9 cellular contexts compared by ENCODE assay signal in the genomic region with DNA sequence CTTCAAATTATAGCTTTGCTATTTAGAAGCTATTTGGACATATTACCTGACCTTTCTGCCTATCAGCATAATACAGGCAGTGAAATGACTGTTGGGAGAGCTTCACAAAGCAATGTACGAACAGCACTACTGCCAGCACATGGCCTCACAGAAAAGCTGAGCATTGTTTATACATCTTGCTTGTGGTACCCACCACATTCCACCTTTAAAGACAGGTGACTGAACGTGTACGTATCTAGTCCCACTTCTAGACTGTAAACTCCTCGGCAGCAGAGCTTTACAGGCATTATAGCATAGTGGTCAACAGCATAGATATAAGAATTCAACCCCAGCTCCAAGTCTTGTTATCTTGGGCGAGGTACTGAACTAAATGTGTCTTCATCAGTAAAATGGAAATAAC. TPM values are rescaled to one million over a fixed set of nuclear protein-coding genes. Genes with fewer than 3 reads are reported as not detected.
DNase-seq lines count a peak whose midpoint lies in the region; ATAC-seq and TF ChIP-seq lines count a peak whose summit lies in the region.
"Had no signal": no experiment of that assay in that cellular context is flagged by ENCODE, and none has a peak within 500 bp of the region (broad histone marks: within the 10 kb centered on the region; RNA-seq: fewer than 3 reads in every experiment).

No MANE protein-coding gene starts in this region.

- H3K4me3 ChIP-seq in heart right ventricle (peak overlapping the region; percentile 53 to 96 (median 78)), brain microvascular endothelial cell (ENCODE audit: low read depth, low read length) (peak overlapping the region; percentile 87), aorta (ENCODE audit: low read length in 2 of 2) (peak overlapping the region; percentile 16 to 36)

- H3K36me3 ChIP-seq in heart right ventricle = peaks cover 0 to 16% (median 0%) of the 10 kb centered on the region in 9 donors
- peaks cover 8% of the 10 kb centered on the region for H3K36me3 ChIP-seq in brain microvascular endothelial cell (replicated peaks)
- no peaks in the 10 kb centered on the region for H3K36me3 ChIP-seq in aorta (ENCODE audit: control insufficient read depth in 1 of 2, insufficient read depth in 2 of 2, low read length in 1 of 2)

- intact Hi-C loops in heart right ventricle (cut with DNase I) = no loop called here
- intact Hi-C loops in left ventricle myocardium superior (cut with micrococcal nuclease) = no loop called here
- intact Hi-C loops in aorta (cut with DNase I) = no loop called here

- peaks cover 28 to 65% (median 50%) of the 10 kb centered on the region in 9 donors for H3K4me1 ChIP-seq in heart right ventricle
- peaks cover 2 to 17% of the 10 kb centered on the region in 2 donors for H3K4me1 ChIP-seq in aorta (ENCODE audit: control insufficient read depth in 1 of 2, insufficient read depth in 2 of 2, low read length in 2 of 2)

- 37 to 44% methylated on average over 5 of the region's 5 CpGs for WGBS in heart right ventricle, 2 donors
- WGBS in aorta, 2 donors = 23 to 26% methylated on average over 5 of the region's 5 CpGs

- no peaks in the 10 kb centered on the region for H3K9me3 Mint-ChIP-seq in mesothelial cell of epicardium

- H3K9me3 ChIP-seq in heart right ventricle (no peaks in the 10 kb centered on the region), aorta (ENCODE audit: control insufficient read depth, low read length) (no peaks in the 10 kb centered on the region)

- DNase-seq in heart right ventricle (no peak), left ventricle myocardium superior (no peak), brain microvascular endothelial cell (no peak), mesothelial cell of epicardium (ENCODE audit: low spot score in 2 of 2, unreplicated experiment in 2 of 2) (no peak), aorta (no peak), NOMO-1 (lab: John Stamatoyannopoulos, UW; ENCODE audit: unreplicated experiment in 2 of 2) (no peak)
- DNase-seq: effector CD4-positive, alpha-beta T cell had no signal

- H3K27me3 ChIP-seq in heart right ventricle (no peaks in the 10 kb centered on the region), brain microvascular endothelial cell (replicated peaks) (no peaks in the 10 kb centered on the region), aorta (ENCODE audit: control insufficient read depth in 1 of 2, insufficient read depth in 2 of 2, low read length in 1 of 2) (no peaks in the 10 kb centered on the region)

- in situ Hi-C loops in brain microvascular endothelial cell (cut with HindIII; ENCODE audit: low pct_ligation_motif_present, low sequenced_read_pairs) = no loop called here

- peak overlapping the region in 9 of 10 donors; percentile 94 to 99 (median 98) for H3K27ac ChIP-seq in heart right ventricle
- H3K27ac ChIP-seq in brain microvascular endothelial cell = peak overlapping the region; percentile 97
- H3K27ac ChIP-seq in aorta (ENCODE audit: low read depth in 1 of 2, low read length in 2 of 2) = peak overlapping the region; percentile 8 to 22

- no peaks in the 10 kb centered on the region for H3K27me3 Mint-ChIP-seq in mesothelial cell of epicardium (ENCODE audit: low read depth)

- no peak for ATAC-seq in heart right ventricle
- ATAC-seq in left ventricle myocardium superior = no peak
- no peak for ATAC-seq in aorta (ENCODE audit: low FRiP score)
- ATAC-seq in HG03354 (IDR thresholded peaks at IDR 0.05; ENCODE audit: poor library complexity, severe bottlenecking, unreplicated experiment) = no peak
- no peak for ATAC-seq in GM18520 (IDR thresholded peaks at IDR 0.05; ENCODE audit: unreplicated experiment)

- H3K27ac Mint-ChIP-seq in mesothelial cell of epicardium = peak overlapping the region; percentile 98

- H3K4me3 Mint-ChIP-seq in mesothelial cell of epicardium = peak overlapping the region; percentile 98

- TF ChIP-seq CTCF in heart right ventricle (IDR thresholded peaks at IDR 0.05) (no peak), brain microvascular endothelial cell (IDR thresholded peaks at IDR 0.05; ENCODE audit: low read depth, low read length, missing control alignments) (no peak), mesothelial cell of epicardium (IDR thresholded peaks at IDR 0.05; ENCODE audit: unreplicated experiment) (no peak)

- peaks cover 52% of the 10 kb centered on the region for H3K4me1 Mint-ChIP-seq in mesothelial cell of epicardium

- H3K36me3 Mint-ChIP-seq in mesothelial cell of epicardium = peaks cover 7% of the 10 kb centered on the region

RNA-seq across cellular contexts. Expression of gene JOSD1, which starts 1.6 kb away (rescaled TPM):
- total RNA-seq in heart right ventricle (10 to 100 TPM; 13.7 to 37.3 (median 21.8) TPM), left ventricle myocardium superior (17.8 TPM), mesothelial cell of epicardium (58.4 to 59.6 TPM (median 59.6 TPM) in 3 replicates), aorta (10 to 100 TPM; 54.0 to 54.7 TPM)
- polyA plus RNA-seq in heart right ventricle (10 to 100 TPM in 1 of 2 donors, 1 to 10 TPM in 1; 9.6 to 24.2 TPM), aorta (10 to 100 TPM; 19.7 to 30.0 TPM)

RNA-seq across cellular contexts. Expression of gene GTPBP1, which starts 6.6 kb away (rescaled TPM):
- total RNA-seq in heart right ventricle (10 to 100 TPM; 23.0 to 53.2 (median 34.2) TPM), left ventricle myocardium superior (36.5 TPM), mesothelial cell of epicardium (71.6 to 74.3 TPM (median 73.1 TPM) in 3 replicates), aorta (10 to 100 TPM; 49.5 to 59.2 TPM)
- polyA plus RNA-seq in heart right ventricle (10 to 100 TPM; 13.5 to 18.4 TPM), aorta (10 to 100 TPM; 10.5 to 21.6 TPM)

RNA-seq across cellular contexts. Expression of gene TOMM22, which starts 17.4 kb away (rescaled TPM):
- total RNA-seq in heart right ventricle (10 to 100 TPM; 55.7 to 86.2 (median 72.2) TPM), left ventricle myocardium superior (65.5 TPM), mesothelial cell of epicardium (59.7 to 68.1 TPM (median 61.4 TPM) in 3 replicates), aorta (10 to 100 TPM; 36.0 to 39.2 TPM)
- polyA plus RNA-seq in heart right ventricle (10 to 100 TPM; 23.0 to 40.7 TPM), aorta (10 to 100 TPM; 28.9 to 42.4 TPM)

RNA-seq across cellular contexts. Expression of gene CBY1, which starts 42.7 kb away (rescaled TPM):
- total RNA-seq in heart right ventricle (10 to 100 TPM; 33.8 to 51.0 (median 40.5) TPM), left ventricle myocardium superior (32.6 TPM), mesothelial cell of epicardium (38.5 to 40.4 TPM (median 40.0 TPM) in 3 replicates), aorta (10 to 100 TPM; 24.0 to 35.2 TPM)
- polyA plus RNA-seq in heart right ventricle (10 to 100 TPM; 41.6 to 74.7 TPM), aorta (10 to 100 TPM; 64.6 to 66.5 TPM)

RNA-seq across cellular contexts. Expression of gene FAM227A, which starts 43.0 kb away (rescaled TPM):
- total RNA-seq in heart right ventricle (under 1 TPM; 0.11 to 0.97 (median 0.46) TPM), left ventricle myocardium superior (0.20 TPM), mesothelial cell of epicardium (10.3 to 11.9 TPM (median 11.0 TPM) in 3 replicates), aorta (1 to 10 TPM in 1 of 2 donors, under 1 TPM in 1; 0.78 to 1.3 TPM)
- polyA plus RNA-seq in heart right ventricle (under 1 TPM; 0.19 to 0.66 TPM), aorta (under 1 TPM in 1 of 2 donors, not detected in 1; 0.56 TPM)

Comparison
In these comparisons a context has a peak if more than half of its experiments do, and no peak if none do; other contexts are left out.
1. H3K27ac ChIP-seq: peak in every context shown above with its lines; median percentile 98 in heart right ventricle; 97 in brain microvascular endothelial cell; 15 in aorta.
2. H3K4me3 ChIP-seq: peak in every context shown above with its lines; median percentile 87 in brain microvascular endothelial cell; 78 in heart right ventricle; 26 in aorta.